Comparison of ENCODE assay signal across 9 cellular contexts in genomic region chr7:6376820-6377219, GRCh38. TPM values are rescaled to one million over a fixed set of nuclear protein-coding genes. Genes with fewer than 3 reads are reported as not detected.
DNase-seq lines count a peak whose midpoint lies in the region; ATAC-seq, FAIRE-seq and TF ChIP-seq lines count a peak whose summit lies in the region.
"Had no signal": no experiment of that assay in that cellular context is flagged by ENCODE, and none has a peak within 500 bp of the region (broad histone marks: within the 10 kb centered on the region; RNA-seq: fewer than 3 reads in every experiment).

No MANE protein-coding gene starts in this region.

- no peak for TF ChIP-seq CTCF in DND-41 (IDR thresholded peaks at IDR 0.05; ENCODE audit: borderline replicate concordance, extremely low read depth, low read length, poor library complexity, severe bottlenecking)
- TF ChIP-seq CTCF in OCI-LY3 (IDR thresholded peaks at IDR 0.05; ENCODE audit: low read depth, low read length): no peak
- no peak for TF ChIP-seq CTCF in epithelial cell of proximal tubule (conservative IDR thresholded peaks at IDR 0.05; ENCODE audit: low read depth, low read length)
- no peak for TF ChIP-seq CTCF in ovary (IDR thresholded peaks at IDR 0.05)

- peaks cover 82% of the 10 kb centered on the region for H3K79me2 ChIP-seq in DND-41 (ENCODE audit: insufficient read depth, low read length)
- peaks cover 91% of the 10 kb centered on the region for H3K79me2 ChIP-seq in OCI-LY3 (ENCODE audit: low read length)

- peak overlapping the region; percentile 74 for H3K4me2 ChIP-seq in DND-41 (ENCODE audit: insufficient read depth, low read length)
- peak overlapping the region; percentile 20 for H3K4me2 ChIP-seq in OCI-LY3 (ENCODE audit: low read length)

- H3K4me3 ChIP-seq in DND-41 (ENCODE audit: low read depth in 1 of 2, low read length in 2 of 2) (peak overlapping the region in 1 of 2 experiments; percentile 41; a peak in 1 of 4 replicates), OCI-LY3 (ENCODE audit: low read length) (no peak overlapping the region), epithelial cell of proximal tubule (ENCODE audit: low read depth, low read length) (peak overlapping the region; percentile 90), ovary (peak overlapping the region; percentile 11)

- ATAC-seq in DND-41 (ENCODE audit: insufficient read depth, low read depth) (no peak), HG02884 (IDR thresholded peaks at IDR 0.05; ENCODE audit: unreplicated experiment) (no peak), HG02970 (IDR thresholded peaks at IDR 0.05; ENCODE audit: low FRiP score, unreplicated experiment) (no peak), HG03469 (IDR thresholded peaks at IDR 0.05; ENCODE audit: unreplicated experiment) (no peak)

- H3K9ac ChIP-seq in DND-41 (ENCODE audit: low read depth, low read length) (peak overlapping the region; percentile 92), OCI-LY3 (ENCODE audit: low read length) (no peak overlapping the region)

- H3K9me3 ChIP-seq in DND-41 (ENCODE audit: insufficient read depth, low read length, severe bottlenecking) (no peaks in the 10 kb centered on the region), OCI-LY3 (ENCODE audit: insufficient read depth, low read length) (no peaks in the 10 kb centered on the region), ovary (no peaks in the 10 kb centered on the region)

- H3K36me3 ChIP-seq in DND-41 (ENCODE audit: insufficient read depth, low read length): peaks cover 36% of the 10 kb centered on the region
- H3K36me3 ChIP-seq in OCI-LY3 (replicated peaks; ENCODE audit: low read depth, low read length): peaks cover 3% of the 10 kb centered on the region
- no peaks in the 10 kb centered on the region for H3K36me3 ChIP-seq in ovary

- H3K27ac ChIP-seq in DND-41 (ENCODE audit: low read length) (peak overlapping the region; percentile 39), OCI-LY3 (ENCODE audit: low read length) (no peak overlapping the region), ovary (no peak overlapping the region)

- 14 to 48% (median 19%) methylated on average over 7 of the region's 7 CpGs for WGBS in ovary, 3 donors

- DNase-seq in DND-41: no peak
- no peak for DNase-seq in epithelial cell of proximal tubule (ENCODE audit: low read depth)
- DNase-seq in ovary: no peak
- DNase-seq in RCC 7860 (ENCODE audit: low spot score): no peak
- DNase-seq: NCI-H69 had no signal

- peaks cover 64% of the 10 kb centered on the region for H4K20me1 ChIP-seq in DND-41 (ENCODE audit: insufficient read depth, low read length)
- peaks cover 37% of the 10 kb centered on the region for H4K20me1 ChIP-seq in OCI-LY3 (ENCODE audit: insufficient read depth, low read length)

- TF ChIP-seq EP300 in ovary (IDR thresholded peaks at IDR 0.05): no peak

- no peak overlapping the region for H2AFZ ChIP-seq in DND-41 (ENCODE audit: low read depth, low read length)
- no peak overlapping the region for H2AFZ ChIP-seq in OCI-LY3 (ENCODE audit: low read depth, low read length)

- no peak for FAIRE-seq in RCC 7860 (lab: Jason Lieb, UNC)

- H3K4me1 ChIP-seq in DND-41 (ENCODE audit: insufficient read depth, low read length) (peaks cover 52% of the 10 kb centered on the region), OCI-LY3 (ENCODE audit: low read length) (peaks cover 19% of the 10 kb centered on the region), ovary (ENCODE audit: insufficient read depth) (peaks cover 14% of the 10 kb centered on the region)

- no peaks in the 10 kb centered on the region for H3K27me3 ChIP-seq in DND-41 (ENCODE audit: insufficient read depth, low read length, poor library complexity)
- H3K27me3 ChIP-seq in OCI-LY3 (ENCODE audit: low read depth, low read length): no peaks in the 10 kb centered on the region
- no peaks in the 10 kb centered on the region for H3K27me3 ChIP-seq in ovary

- intact Hi-C loops in ovary (cut with DNase I): no loop called here

- no peak for TF ChIP-seq POLR2A in ovary (IDR thresholded peaks at IDR 0.05)

RNA-seq across cellular contexts. Expression of gene RAC1, which starts 2.5 kb away (rescaled TPM):
- total RNA-seq in epithelial cell of proximal tubule (291 and 303 TPM in 2 replicates), ovary (100 to 1,000 TPM; 101 to 208 (median 198) TPM)
- 100 to 1,000 TPM; 153 to 389 TPM for polyA plus RNA-seq in ovary

RNA-seq across cellular contexts. Expression of gene FAM220A, which starts 28.1 kb away (rescaled TPM):
- total RNA-seq in epithelial cell of proximal tubule (12.3 and 14.5 TPM in 2 replicates), ovary (10 to 100 TPM; 13.5 to 27.2 (median 18.6) TPM)
- 10 to 100 TPM; 12.1 to 14.2 TPM for polyA plus RNA-seq in ovary
